In the genomic region with DNA sequence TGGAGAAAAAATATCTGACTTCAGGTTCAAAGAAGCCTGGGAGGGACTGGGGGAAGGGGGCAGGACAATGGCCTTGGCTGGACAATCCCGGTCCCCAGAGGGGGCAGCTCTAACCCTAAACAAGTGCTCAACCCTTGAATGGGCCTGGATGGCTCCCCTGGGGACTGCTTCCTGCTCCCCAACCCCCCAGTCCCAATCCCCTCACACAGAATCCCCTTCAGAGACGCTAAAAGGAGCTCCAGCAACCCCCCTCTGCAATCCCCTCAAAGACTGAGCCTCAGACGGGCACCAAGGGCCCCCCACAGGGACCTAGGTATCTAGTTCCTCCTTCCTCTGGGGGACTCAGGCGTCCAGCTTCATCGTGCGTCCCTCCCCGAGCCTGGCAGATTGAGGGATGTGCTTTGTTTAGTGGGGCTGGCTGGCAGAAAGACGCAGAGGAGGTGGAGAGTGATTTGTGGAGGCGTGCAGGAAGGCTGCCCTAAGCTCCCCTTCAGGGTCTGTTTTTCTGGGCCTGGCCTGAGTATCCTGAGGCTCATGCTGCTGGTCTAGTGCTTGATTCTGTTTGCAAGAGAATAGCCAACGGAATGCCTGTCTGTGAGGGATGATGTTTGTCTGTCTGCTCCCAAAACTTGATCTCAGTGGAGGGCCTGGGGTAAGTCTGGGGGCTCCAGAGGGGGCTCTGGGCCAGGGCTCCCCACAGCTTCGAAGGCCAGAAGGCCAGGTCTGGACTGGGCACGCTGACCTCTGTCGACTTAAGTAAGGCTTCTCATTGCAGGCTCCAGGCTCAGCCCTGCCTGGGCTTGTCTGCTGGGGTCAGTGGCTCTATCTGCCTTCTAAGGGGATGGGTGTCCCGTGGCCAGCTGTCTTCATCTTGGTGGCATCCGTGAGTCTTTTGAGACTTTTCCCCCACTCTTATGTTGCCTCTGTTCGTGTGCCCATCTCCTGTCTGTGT, we compare ENCODE assay signal across 35 cellular contexts. TPM values are rescaled to one million over a fixed set of nuclear protein-coding genes. Genes with fewer than 3 reads are reported as not detected.
DNase-seq lines count a peak whose midpoint lies in the region; ATAC-seq, FAIRE-seq and TF ChIP-seq lines count a peak whose summit lies in the region.
"Had no signal": no experiment of that assay in that cellular context is flagged by ENCODE, and none has a peak within 500 bp of the region (broad histone marks: within the 10 kb centered on the region; RNA-seq: fewer than 3 reads in every experiment).

No MANE protein-coding gene starts in this region.

- H3K36me3 Mint-ChIP-seq in GM23338 (ENCODE audit: low read depth) (peaks cover 33% of the 10 kb centered on the region), neural progenitor cell (no peaks in the 10 kb centered on the region)

- no CpG with 5 or more reads among the region's 16 CpGs for WGBS in iPS DF 6.9 (ENCODE audit: insufficient coverage, insufficient read length)
- 63 to 77% (median 69%) methylated on average over 13 to 16 of the region's 16 CpGs for WGBS in heart left ventricle, 4 donors

- 0 out of 2 replicates have a peak, but pooled peaks cover 8% of the 10 kb centered on the region for H3K36me3 ChIP-seq in GM23338 (ENCODE audit: insufficient read depth)
- no peaks in the 10 kb centered on the region for H3K36me3 ChIP-seq in RWPE2 (ENCODE audit: low read depth)
- H3K36me3 ChIP-seq in iPS DF 6.9 (ENCODE audit: control insufficient read depth, insufficient read depth, low read length) = no peaks in the 10 kb centered on the region
- no peaks in the 10 kb centered on the region for H3K36me3 ChIP-seq in neural progenitor cell
- H3K36me3 ChIP-seq in heart left ventricle = peaks cover 0 to 3% (median 0%) of the 10 kb centered on the region in 9 donors
- H3K36me3 ChIP-seq: right lobe of liver had no signal

- H3K9ac ChIP-seq in neural progenitor cell = no peak overlapping the region

- peaks cover 49% of the 10 kb centered on the region for H3K4me1 ChIP-seq in GM23338 (ENCODE audit: insufficient read depth)
- no peaks in the 10 kb centered on the region for H3K4me1 ChIP-seq in RWPE2 (ENCODE audit: insufficient read depth, poor library complexity, severe bottlenecking)
- peaks cover 8% of the 10 kb centered on the region for H3K4me1 ChIP-seq in iPS DF 6.9 (ENCODE audit: control insufficient read depth, insufficient read depth, low read length)
- peaks cover 19% of the 10 kb centered on the region for H3K4me1 ChIP-seq in neural progenitor cell
- H3K4me1 ChIP-seq in heart left ventricle = peaks cover 0 to 23% (median 0%) of the 10 kb centered on the region in 12 donors
- H3K4me1 ChIP-seq: right lobe of liver, spleen had no signal

- intact Hi-C loops in heart left ventricle (cut with DNase I) = no loop called here

- DNase-seq in GM23338 (ENCODE audit: low spot score) (peak; percentile 95), RWPE2 (ENCODE audit: low spot score) (no peak), iPS DF 6.9 (ENCODE audit: low read depth, low spot score) (peak; percentile 98), neural progenitor cell (ENCODE audit: low spot score) (peak; percentile 36), GM19239 (ENCODE audit: insufficient read length, low spot score) (no peak), NOMO-1 treated with DMSO at 0.1 percent for 48 hours (lab: John Stamatoyannopoulos, UW; ENCODE audit: unreplicated experiment) (no peak), heart left ventricle (no peak)
- DNase-seq in stimulated activated naive CD4-positive, alpha-beta T cell treated with Interleukin-2 at 50 U/mL for 16 hours (lab: John Stamatoyannopoulos, UW) = no peak
- DNase-seq: activated B cell treated with CpG ODN at 0.5 μM for 24 hours; activated CD4-positive, alpha-beta T cell treated with anti-CD3 and anti-CD28 coated beads, Interleukin-2, amount 10 ng/mL, durations not matched to agents 7 days and 5 days; activated naive CD4-positive, alpha-beta T cell treated with Interleukin-2 at 50 U/mL for 16 hours; activated T-cell treated with anti-CD3 and anti-CD28 coated beads, Interleukin-2, amount 50 U/mL, for 48 hours; caudate nucleus; cortex of kidney; effector memory CD4-positive, alpha-beta T cell; NCI-H1048; NCI-H187; NCI-H510A treated with DMSO at 0.1 percent for 48 hours; right lobe of liver; RPMI8226; spleen; stimulated activated CD4-positive, alpha-beta T cell treated with anti-CD3 and anti-CD28 coated beads, Interleukin-2, amount 100 ng/mL, for 24 hours; stimulated activated CD8-positive, alpha-beta memory T cell treated with anti-CD3 and anti-CD28 coated beads, Interleukin-4, amount 100 ng/mL, for 48 hours; stomach; T1000 had no signal

- H3K4me2 ChIP-seq in GM23338 (peak overlapping the region; percentile 100), neural progenitor cell (peak overlapping the region; percentile 39)

- H3K79me2 ChIP-seq in GM23338 (replicated peaks; ENCODE audit: insufficient read depth) = peaks cover 59% of the 10 kb centered on the region
- no peaks in the 10 kb centered on the region for H3K79me2 ChIP-seq in neural progenitor cell (ENCODE audit: low read depth)

- peak; percentile 63 for ATAC-seq in GM23338
- 0 out of 3 replicates have a peak, but pooled peaks have one; percentile 17 for ATAC-seq in RWPE2 (ENCODE audit: low read depth)
- no peak for ATAC-seq in heart left ventricle
- ATAC-seq: left lobe of liver, right lobe of liver had no signal

- no peaks in the 10 kb centered on the region for H3K9me2 ChIP-seq in GM23338 (ENCODE audit: insufficient read depth)

- peak overlapping the region; percentile 86 for H3K4me3 Mint-ChIP-seq in GM23338
- no peak overlapping the region for H3K4me3 Mint-ChIP-seq in neural progenitor cell
- H3K4me3 Mint-ChIP-seq: activated B cell treated with CpG ODN at 0.5 μM for 24 hours; activated CD4-positive, alpha-beta T cell treated with anti-CD3 and anti-CD28 coated beads, Interleukin-2, amount 10 ng/mL, durations not matched to agents 7 days and 5 days; memory B cell; neural crest cell had no signal

- H3K27ac ChIP-seq in GM23338 (ENCODE audit: low read depth) = peak overlapping the region; percentile 100
- H3K27ac ChIP-seq in RWPE2 (ENCODE audit: poor library complexity, severe bottlenecking) = no peak overlapping the region
- peak overlapping the region; percentile 53 for H3K27ac ChIP-seq in iPS DF 6.9 (ENCODE audit: low read length)
- no peak overlapping the region for H3K27ac ChIP-seq in neural progenitor cell
- H3K27ac ChIP-seq in heart left ventricle = no peak overlapping the region
- H3K27ac ChIP-seq: right lobe of liver, spleen had no signal

- H3K4me1 Mint-ChIP-seq in GM23338 = peaks cover 49% of the 10 kb centered on the region
- peaks cover 25% of the 10 kb centered on the region for H3K4me1 Mint-ChIP-seq in neural progenitor cell
- H3K4me1 Mint-ChIP-seq: activated B cell treated with CpG ODN at 0.5 μM for 24 hours, memory B cell had no signal

- no peaks in the 10 kb centered on the region; the same call in 2 of the 3 replicates for H3K9me3 Mint-ChIP-seq in GM23338
- H3K9me3 Mint-ChIP-seq in neural progenitor cell = no peaks in the 10 kb centered on the region
- H3K9me3 Mint-ChIP-seq: activated B cell treated with CpG ODN at 0.5 μM for 24 hours; activated CD4-positive, alpha-beta T cell treated with anti-CD3 and anti-CD28 coated beads, Interleukin-2, amount 10 ng/mL, durations not matched to agents 7 days and 5 days; memory B cell; neural crest cell had no signal

- H3K27ac Mint-ChIP-seq in GM23338 (peak overlapping the region; percentile 97), neural progenitor cell (peak overlapping the region; percentile 92)
- H3K27ac Mint-ChIP-seq: activated B cell treated with CpG ODN at 0.5 μM for 24 hours; activated CD4-positive, alpha-beta T cell treated with anti-CD3 and anti-CD28 coated beads, Interleukin-2, amount 10 ng/mL, durations not matched to agents 7 days and 5 days; memory B cell had no signal

- H3K9me3 ChIP-seq in RWPE2 (ENCODE audit: severe bottlenecking) = no peaks in the 10 kb centered on the region
- no peaks in the 10 kb centered on the region for H3K9me3 ChIP-seq in iPS DF 6.9 (ENCODE audit: control insufficient read depth, insufficient read depth, low read length)
- no peaks in the 10 kb centered on the region for H3K9me3 ChIP-seq in neural progenitor cell (ENCODE audit: low read depth)
- no peaks in the 10 kb centered on the region for H3K9me3 ChIP-seq in heart left ventricle
- H3K9me3 ChIP-seq: right lobe of liver, spleen, stomach had no signal

- FAIRE-seq in GM19239 (lab: Jason Lieb, UNC) = no peak
- FAIRE-seq: islet of Langerhans had no signal

- no peak for TF ChIP-seq POLR2A in heart left ventricle (IDR thresholded peaks at IDR 0.05)

- H3F3A ChIP-seq in GM23338 (replicated peaks; ENCODE audit: low read depth) (peaks cover 24% of the 10 kb centered on the region), neural progenitor cell (ENCODE audit: low read depth) (peaks cover 13% of the 10 kb centered on the region)

- TF ChIP-seq CTCF in GM23338 (conservative IDR thresholded peaks at IDR 0.05; ENCODE audit: low read depth in 2 of 2) = no peak
- TF ChIP-seq CTCF in RWPE2 (IDR thresholded peaks at IDR 0.05; ENCODE audit: poor library complexity, severe bottlenecking) = no peak
- TF ChIP-seq CTCF in neural progenitor cell (IDR thresholded peaks at IDR 0.05) = no peak
- no peak for TF ChIP-seq CTCF in heart left ventricle (IDR thresholded peaks at IDR 0.05)

- no peaks in the 10 kb centered on the region for H3K27me3 ChIP-seq in GM23338 (ENCODE audit: insufficient read depth)
- H3K27me3 ChIP-seq in RWPE2 (ENCODE audit: insufficient read depth, poor library complexity, severe bottlenecking) = no peaks in the 10 kb centered on the region
- no peaks in the 10 kb centered on the region for H3K27me3 ChIP-seq in iPS DF 6.9 (ENCODE audit: control insufficient read depth, insufficient read depth, low read length)
- peaks cover 40% of the 10 kb centered on the region for H3K27me3 ChIP-seq in neural progenitor cell
- H3K27me3 ChIP-seq in heart left ventricle = no peaks in the 10 kb centered on the region
- H3K27me3 ChIP-seq: right lobe of liver, spleen, stomach had no signal

- H3K27me3 Mint-ChIP-seq in GM23338 (ENCODE audit: insufficient read depth, low read depth, poor library complexity) = peaks cover 36% of the 10 kb centered on the region
- H3K27me3 Mint-ChIP-seq in neural progenitor cell (ENCODE audit: insufficient read depth, low read depth) = peaks cover 8% of the 10 kb centered on the region
- H3K27me3 Mint-ChIP-seq: activated B cell treated with CpG ODN at 0.5 μM for 24 hours; activated CD4-positive, alpha-beta T cell treated with anti-CD3 and anti-CD28 coated beads, Interleukin-2, amount 10 ng/mL, durations not matched to agents 7 days and 5 days; memory B cell had no signal

- peak overlapping the region; percentile 100 for H3K4me3 ChIP-seq in GM23338
- H3K4me3 ChIP-seq in RWPE2 (ENCODE audit: severe bottlenecking) = no peak overlapping the region
- H3K4me3 ChIP-seq in iPS DF 6.9 (ENCODE audit: low read length) = peak overlapping the region; percentile 17; the same call in 1 of the 2 replicates
- no peak overlapping the region for H3K4me3 ChIP-seq in neural progenitor cell
- H3K4me3 ChIP-seq in heart left ventricle = no peak overlapping the region
- H3K4me3 ChIP-seq: right lobe of liver, spleen, stomach had no signal

- peaks cover 31% of the 10 kb centered on the region for H4K20me1 ChIP-seq in GM23338 (replicated peaks; ENCODE audit: insufficient read depth)
- H4K20me1 ChIP-seq in neural progenitor cell (ENCODE audit: low read depth) = no peaks in the 10 kb centered on the region

- H2AFZ ChIP-seq in GM23338 = no peak overlapping the region
- peak overlapping the region; percentile 63 for H2AFZ ChIP-seq in neural progenitor cell (replicated peaks)

RNA-seq across cellular contexts. Expression of a gene that starts 1.7 kb away (rescaled TPM):
- 3,419 and 3,629 TPM in 2 replicates for total RNA-seq in GM23338 (2014; rRNA removed; shearing (Covaris generic))
- polyA plus RNA-seq in GM23338 (2016; fragmentation: Nextera tagmentation; extraction: Ambion mirVana) (1,839 and 1,914 TPM in 2 replicates), heart left ventricle (under 1 TPM; 0.72 to 0.91 TPM)
- total RNA-seq in neural progenitor cell (ENCODE audit: low replicate concordance) (17.2 and 17.4 TPM in 2 replicates), heart left ventricle (1 to 10 TPM in 1 of 9 donors, under 1 TPM in 7, not detected in 1; 0.16 to 1.3 (median 0.31) TPM)
- total RNA-seq: G401, glomerular endothelial cell, neural crest cell, SK-MEL-5 had no signal

RNA-seq across cellular contexts. Expression of a gene that starts 13.8 kb away (rescaled TPM):
- total RNA-seq in GM23338 (2014; rRNA removed; shearing (Covaris generic)) = 11.1 and 11.2 TPM in 2 replicates
- polyA plus RNA-seq in GM23338 (2016; fragmentation: Nextera tagmentation; extraction: Ambion mirVana) = 7.1 and 8.3 TPM in 2 replicates
- 6.2 and 9.5 TPM in 2 replicates for total RNA-seq in neural progenitor cell (ENCODE audit: low replicate concordance)
- 10 to 100 TPM in 1 of 9 donors, 1 to 10 TPM in 8; 1.8 to 12.9 (median 2.7) TPM for total RNA-seq in heart left ventricle
- polyA plus RNA-seq in heart left ventricle = 1 to 10 TPM; 1.8 to 2.6 TPM

RNA-seq across cellular contexts. Expression of a gene that starts 14.6 kb away (rescaled TPM):
- 37.0 and 46.7 TPM in 2 replicates for total RNA-seq in GM23338 (2014; rRNA removed; shearing (Covaris generic))
- polyA plus RNA-seq in GM23338 (2016; fragmentation: Nextera tagmentation; extraction: Ambion mirVana) (19.8 and 21.3 TPM in 2 replicates), heart left ventricle (10 to 100 TPM in 1 of 2 donors, 1 to 10 TPM in 1; 10.0 to 10.3 TPM)
- total RNA-seq in neural progenitor cell (ENCODE audit: low replicate concordance) (23.2 and 54.9 TPM in 2 replicates), heart left ventricle (10 to 100 TPM in 6 of 9 donors, 1 to 10 TPM in 3; 6.0 to 16.4 (median 12.5) TPM)

RNA-seq across cellular contexts. Expression of a gene that starts 33.3 kb away (rescaled TPM):
- not detected in 2 replicates for total RNA-seq in GM23338 (2014; rRNA removed; shearing (Covaris generic))
- polyA plus RNA-seq in GM23338 (2016; fragmentation: Nextera tagmentation; extraction: Ambion mirVana) = 0.47 and 1.3 TPM in 2 replicates
- not detected in 2 replicates for total RNA-seq in neural progenitor cell (ENCODE audit: low replicate concordance)
- not detected for total RNA-seq in heart left ventricle
- not detected for polyA plus RNA-seq in heart left ventricle
- total RNA-seq: activated B cell treated with CpG ODN at 0.5 μM for 24 hours; activated CD4-positive, alpha-beta T cell treated with anti-CD3 and anti-CD28 coated beads, Interleukin-2, amount 10 ng/mL, durations not matched to agents 7 days and 5 days; epithelial cell of proximal tubule; G401; glomerular endothelial cell; left lobe of liver; neural crest cell; OCI-LY7; right lobe of liver; SK-MEL-5; spleen had no signal
- polyA plus RNA-seq: BJ, spleen had no signal

RNA-seq across cellular contexts. Expression of a gene that starts 52.0 kb away (rescaled TPM):
- total RNA-seq in GM23338 (2014; rRNA removed; shearing (Covaris generic)) = 0.07 TPM in 1 of 2 replicates, not detected in the other
- polyA plus RNA-seq in GM23338 (2016; fragmentation: Nextera tagmentation; extraction: Ambion mirVana) (not detected in 2 replicates), heart left ventricle (under 1 TPM in 1 of 2 donors, not detected in 1; 0.15 TPM)
- total RNA-seq in neural progenitor cell (ENCODE audit: low replicate concordance) (not detected in 2 replicates), heart left ventricle (under 1 TPM in 1 of 9 donors, not detected in 8; 0.56 TPM)
- total RNA-seq: activated B cell treated with CpG ODN at 0.5 μM for 24 hours; activated CD4-positive, alpha-beta T cell treated with anti-CD3 and anti-CD28 coated beads, Interleukin-2, amount 10 ng/mL, durations not matched to agents 7 days and 5 days; epithelial cell of proximal tubule; G401; glomerular endothelial cell; left lobe of liver; neural crest cell; OCI-LY7; right lobe of liver; SK-MEL-5; spleen; stomach had no signal
- polyA plus RNA-seq: BJ, spleen had no signal

Comparison
In these comparisons a context has a peak if more than half of its experiments do, and no peak if none do; other contexts are left out.
1. ATAC-seq: peak in GM23338 (single experiment) and RWPE2 (single experiment); none in heart left ventricle (0 of 4).
2. DNase-seq: peak in GM23338 (single experiment), iPS DF 6.9 (single experiment) and neural progenitor cell (single experiment); none in RWPE2 (single experiment), GM19239 (single experiment), stimulated activated naive CD4-positive, alpha-beta T cell treated with Interleukin-2 at 50 U/mL for 16 hours (single experiment), NOMO-1 treated with DMSO at 0.1 percent for 48 hours (single experiment) and heart left ventricle (0 of 5).
3. H3K27ac ChIP-seq: peak in GM23338 (single experiment) and iPS DF 6.9 (single experiment); none in RWPE2 (single experiment), neural progenitor cell (single experiment) and heart left ventricle (0 of 12).
4. H3K4me3 ChIP-seq: peak in GM23338 (single experiment) and iPS DF 6.9 (single experiment); none in RWPE2 (single experiment), neural progenitor cell (single experiment) and heart left ventricle (0 of 12).
5. RNA of a gene that starts 1.7 kb away (total RNA-seq): 3,419 to 3,629 TPM in GM23338; 17.2 to 17.4 TPM in neural progenitor cell and 0.16 to 1.3 TPM in heart left ventricle; every median in the first group is over 100 times any median in the second.